10 cellular contexts compared by ENCODE assay signal in the genomic region with DNA sequence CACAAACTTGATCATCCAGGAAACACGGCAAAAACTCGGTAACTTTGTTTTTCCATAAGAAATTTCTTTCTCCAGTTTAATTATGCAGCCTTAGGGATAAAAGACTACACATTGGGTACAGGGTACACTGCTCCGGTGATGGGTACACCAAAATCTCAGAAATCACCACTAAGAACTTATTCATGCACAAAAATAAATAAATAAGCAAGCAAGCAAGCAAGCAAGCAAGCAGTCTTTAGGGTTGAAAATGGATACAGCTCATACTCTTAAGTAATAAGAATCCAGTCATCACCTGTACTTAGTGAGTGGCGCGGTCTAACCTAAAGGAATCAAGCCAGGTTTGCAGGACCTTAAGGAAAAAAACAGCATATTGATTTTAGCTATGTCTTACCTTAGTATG. TPM values are rescaled to one million over a fixed set of nuclear protein-coding genes. Genes with fewer than 3 reads are reported as not detected.
"Had no signal": no experiment of that assay in that cellular context is flagged by ENCODE, and none has a peak within 500 bp of the region (broad histone marks: within the 10 kb centered on the region; RNA-seq: fewer than 3 reads in every experiment).

No MANE protein-coding gene starts in this region.

- DNase-seq: IMR-90, KBM-7, KG1 had no signal

- H3K27me3 Mint-ChIP-seq: IgD-negative memory B cell had no signal

- H3K4me2 ChIP-seq: KMS-11 had no signal

- H3K9me3 Mint-ChIP-seq: IgD-negative memory B cell had no signal

- H3K9ac ChIP-seq: KMS-11 had no signal

- H3K36me3 Mint-ChIP-seq: IgD-negative memory B cell had no signal

- H3K4me3 Mint-ChIP-seq: IgD-negative memory B cell had no signal

- ATAC-seq: HepG2 had no signal

- H3K27ac ChIP-seq: HL-60, KMS-11 had no signal

- H3K27ac Mint-ChIP-seq: IgD-negative memory B cell had no signal

- FAIRE-seq: HepG2, HTR-8/SVneo had no signal

- H3K4me1 Mint-ChIP-seq: IgD-negative memory B cell had no signal

RNA-seq across cellular contexts. Expression of gene MCM10, which starts 30.0 kb away (rescaled TPM):
- polyA plus RNA-seq: IgD-negative memory B cell had no signal

RNA-seq across cellular contexts. Expression of gene UCMA, which starts 42.8 kb away (rescaled TPM):
- total RNA-seq: HepG2, HT-29, HT1080, IMR-90 had no signal
- polyA plus RNA-seq: HepG2, IgD-negative memory B cell, IMR-90 had no signal
